In the genomic region with DNA sequence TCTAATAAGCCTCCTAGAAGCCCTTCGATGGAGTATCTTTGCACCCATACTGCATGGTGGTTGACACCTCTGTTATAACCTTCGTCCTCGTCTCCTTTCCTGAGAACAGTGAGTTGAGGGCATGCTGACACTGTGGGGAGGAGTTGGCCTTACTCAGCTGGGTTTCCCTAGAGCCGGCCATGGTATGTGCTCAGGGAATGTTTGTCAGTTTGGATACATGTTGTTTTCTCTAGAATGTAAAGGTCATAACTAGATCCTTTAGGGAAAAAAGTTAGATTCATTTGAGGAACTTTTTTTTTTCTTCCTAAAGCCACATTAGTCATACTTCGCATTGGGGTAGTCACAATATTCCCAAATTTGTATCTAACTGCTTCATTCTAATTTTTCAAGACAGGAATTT, we compare ENCODE assay signal across 18 cellular contexts.
DNase-seq lines count a peak whose midpoint lies in the region; ATAC-seq, FAIRE-seq and TF ChIP-seq lines count a peak whose summit lies in the region.
"Had no signal": no experiment of that assay in that cellular context is flagged by ENCODE, and none has a peak within 500 bp of the region (broad histone marks: within the 10 kb centered on the region; RNA-seq: fewer than 3 reads in every experiment).

No MANE protein-coding gene starts in this region.

- no peak overlapping the region for H3K27ac ChIP-seq in GM23338 (ENCODE audit: low read depth)
- H3K27ac ChIP-seq: KMS-11 had no signal

- H3K4me2 ChIP-seq in GM23338: no peak overlapping the region
- H3K4me2 ChIP-seq: KMS-11 had no signal

- no peak overlapping the region for H3K4me3 Mint-ChIP-seq in GM23338
- H3K4me3 Mint-ChIP-seq: activated CD4-positive, alpha-beta T cell treated with anti-CD3 and anti-CD28 coated beads for 36 hours; activated naive CD4-positive, alpha-beta T cell treated with anti-CD3 and anti-CD28 coated beads, Interleukin-2, amount 50 U/mL, for 24 hours had no signal

- H3K36me3 ChIP-seq in GM23338 (ENCODE audit: insufficient read depth): no peaks in the 10 kb centered on the region

- peaks cover 5% of the 10 kb centered on the region; the same call in 2 of the 3 replicates for H3K4me1 Mint-ChIP-seq in GM23338

- H3F3A ChIP-seq in GM23338 (replicated peaks; ENCODE audit: low read depth): no peaks in the 10 kb centered on the region

- H4K20me1 ChIP-seq in GM23338 (replicated peaks; ENCODE audit: insufficient read depth): no peaks in the 10 kb centered on the region

- in situ Hi-C loops in astrocyte of the spinal cord (cut with HindIII; ENCODE audit: low sequenced_read_pairs): no loop called here

- no peaks in the 10 kb centered on the region for H3K9me2 ChIP-seq in GM23338 (ENCODE audit: insufficient read depth)

- TF ChIP-seq CTCF in GM23338 (conservative IDR thresholded peaks at IDR 0.05; ENCODE audit: low read depth in 2 of 2) (no peak), astrocyte of the spinal cord (IDR thresholded peaks at IDR 0.05; ENCODE audit: low read depth, low read length) (no peak)

- no peaks in the 10 kb centered on the region for H3K79me2 ChIP-seq in GM23338 (replicated peaks; ENCODE audit: insufficient read depth)

- no peak overlapping the region for H3K27ac Mint-ChIP-seq in GM23338
- H3K27ac Mint-ChIP-seq: activated CD4-positive, alpha-beta T cell treated with anti-CD3 and anti-CD28 coated beads for 36 hours; activated naive CD4-positive, alpha-beta T cell treated with anti-CD3 and anti-CD28 coated beads, Interleukin-2, amount 50 U/mL, for 24 hours had no signal

- H3K9me3 Mint-ChIP-seq in GM23338: no peaks in the 10 kb centered on the region
- H3K9me3 Mint-ChIP-seq: activated naive CD4-positive, alpha-beta T cell treated with anti-CD3 and anti-CD28 coated beads, Interleukin-2, amount 50 U/mL, for 24 hours had no signal

- no peak overlapping the region for H3K4me3 ChIP-seq in GM23338
- H3K4me3 ChIP-seq in astrocyte of the spinal cord (ENCODE audit: low read depth, low read length): no peak overlapping the region
- H3K4me3 ChIP-seq: mucosa of descending colon had no signal

- H3K36me3 Mint-ChIP-seq in GM23338 (ENCODE audit: low read depth): no peaks in the 10 kb centered on the region

- H3K4me1 ChIP-seq in GM23338 (ENCODE audit: insufficient read depth): no peaks in the 10 kb centered on the region

- FAIRE-seq in urothelium cell line (lab: Jason Lieb, UNC): no peak

- peak; percentile 80 for ATAC-seq in GM23338
- ATAC-seq: activated CD4-positive, alpha-beta T cell treated with anti-CD3 and anti-CD28 coated beads for 36 hours; mucosa of descending colon had no signal

- no peaks in the 10 kb centered on the region for H3K27me3 ChIP-seq in GM23338 (ENCODE audit: insufficient read depth)

- peaks cover 1% of the 10 kb centered on the region for H3K27me3 Mint-ChIP-seq in GM23338 (ENCODE audit: insufficient read depth, low read depth, poor library complexity)
- H3K27me3 Mint-ChIP-seq: activated CD4-positive, alpha-beta T cell treated with anti-CD3 and anti-CD28 coated beads for 36 hours; activated naive CD4-positive, alpha-beta T cell treated with anti-CD3 and anti-CD28 coated beads, Interleukin-2, amount 50 U/mL, for 24 hours had no signal

- no peak overlapping the region for H2AFZ ChIP-seq in GM23338

- DNase-seq in GM23338 (ENCODE audit: low spot score): no peak
- DNase-seq in astrocyte of the spinal cord (ENCODE audit: low read depth, low spot score): peak; percentile 62
- DNase-seq in iris pigment epithelial cell (ENCODE audit: low read depth): peak; percentile 34
- peak; percentile 59 for DNase-seq in smooth muscle cell of the brain vasculature (ENCODE audit: low read depth, low spot score)
- no peak for DNase-seq in globus pallidus (ENCODE audit: low spot score)
- no peak for DNase-seq in T-helper 9 cell
- no peak for DNase-seq in urothelium cell line (ENCODE audit: low spot score)
- DNase-seq: activated CD4-positive, alpha-beta T cell treated with anti-CD3 and anti-CD28 coated beads for 36 hours; activated T-cell treated with anti-CD3 and anti-CD28 coated beads for 4 hours; C1 segment of cervical spinal cord; DMS153; head of caudate nucleus; mucosa of descending colon; NCI-H226; posterior cingulate gyrus; SHP77 treated with DMSO at 0.1 percent for 48 hours had no signal

TF ChIP-seq in GM23338, 12 proteins besides CTCF, POLR2A, EP300 and RAD21 (continues in another document):
- TF ChIP-seq EZH2phosphoT487 (IDR thresholded peaks at IDR 0.05; ENCODE audit: unreplicated experiment) (no peak), CREB1 (CRISPR knock-in tag; IDR thresholded peaks at IDR 0.05; ENCODE audit: low read depth) (no peak), POLR2AphosphoS5 (IDR thresholded peaks at IDR 0.05; ENCODE audit: low read depth) (no peak), JUNB (IDR thresholded peaks at IDR 0.05; ENCODE audit: unreplicated experiment) (no peak), ZNF331 (CRISPR knock-in tag; IDR thresholded peaks at IDR 0.05; ENCODE audit: low read depth) (no peak), EZH2 (IDR thresholded peaks at IDR 0.05; ENCODE audit: low read depth, unreplicated experiment) (no peak), STAT1 (IDR thresholded peaks at IDR 0.05; ENCODE audit: unreplicated experiment) (no peak), ZNF114 (CRISPR knock-in tag; IDR thresholded peaks at IDR 0.05) (no peak)
- TF ChIP-seq, protein P1, sequence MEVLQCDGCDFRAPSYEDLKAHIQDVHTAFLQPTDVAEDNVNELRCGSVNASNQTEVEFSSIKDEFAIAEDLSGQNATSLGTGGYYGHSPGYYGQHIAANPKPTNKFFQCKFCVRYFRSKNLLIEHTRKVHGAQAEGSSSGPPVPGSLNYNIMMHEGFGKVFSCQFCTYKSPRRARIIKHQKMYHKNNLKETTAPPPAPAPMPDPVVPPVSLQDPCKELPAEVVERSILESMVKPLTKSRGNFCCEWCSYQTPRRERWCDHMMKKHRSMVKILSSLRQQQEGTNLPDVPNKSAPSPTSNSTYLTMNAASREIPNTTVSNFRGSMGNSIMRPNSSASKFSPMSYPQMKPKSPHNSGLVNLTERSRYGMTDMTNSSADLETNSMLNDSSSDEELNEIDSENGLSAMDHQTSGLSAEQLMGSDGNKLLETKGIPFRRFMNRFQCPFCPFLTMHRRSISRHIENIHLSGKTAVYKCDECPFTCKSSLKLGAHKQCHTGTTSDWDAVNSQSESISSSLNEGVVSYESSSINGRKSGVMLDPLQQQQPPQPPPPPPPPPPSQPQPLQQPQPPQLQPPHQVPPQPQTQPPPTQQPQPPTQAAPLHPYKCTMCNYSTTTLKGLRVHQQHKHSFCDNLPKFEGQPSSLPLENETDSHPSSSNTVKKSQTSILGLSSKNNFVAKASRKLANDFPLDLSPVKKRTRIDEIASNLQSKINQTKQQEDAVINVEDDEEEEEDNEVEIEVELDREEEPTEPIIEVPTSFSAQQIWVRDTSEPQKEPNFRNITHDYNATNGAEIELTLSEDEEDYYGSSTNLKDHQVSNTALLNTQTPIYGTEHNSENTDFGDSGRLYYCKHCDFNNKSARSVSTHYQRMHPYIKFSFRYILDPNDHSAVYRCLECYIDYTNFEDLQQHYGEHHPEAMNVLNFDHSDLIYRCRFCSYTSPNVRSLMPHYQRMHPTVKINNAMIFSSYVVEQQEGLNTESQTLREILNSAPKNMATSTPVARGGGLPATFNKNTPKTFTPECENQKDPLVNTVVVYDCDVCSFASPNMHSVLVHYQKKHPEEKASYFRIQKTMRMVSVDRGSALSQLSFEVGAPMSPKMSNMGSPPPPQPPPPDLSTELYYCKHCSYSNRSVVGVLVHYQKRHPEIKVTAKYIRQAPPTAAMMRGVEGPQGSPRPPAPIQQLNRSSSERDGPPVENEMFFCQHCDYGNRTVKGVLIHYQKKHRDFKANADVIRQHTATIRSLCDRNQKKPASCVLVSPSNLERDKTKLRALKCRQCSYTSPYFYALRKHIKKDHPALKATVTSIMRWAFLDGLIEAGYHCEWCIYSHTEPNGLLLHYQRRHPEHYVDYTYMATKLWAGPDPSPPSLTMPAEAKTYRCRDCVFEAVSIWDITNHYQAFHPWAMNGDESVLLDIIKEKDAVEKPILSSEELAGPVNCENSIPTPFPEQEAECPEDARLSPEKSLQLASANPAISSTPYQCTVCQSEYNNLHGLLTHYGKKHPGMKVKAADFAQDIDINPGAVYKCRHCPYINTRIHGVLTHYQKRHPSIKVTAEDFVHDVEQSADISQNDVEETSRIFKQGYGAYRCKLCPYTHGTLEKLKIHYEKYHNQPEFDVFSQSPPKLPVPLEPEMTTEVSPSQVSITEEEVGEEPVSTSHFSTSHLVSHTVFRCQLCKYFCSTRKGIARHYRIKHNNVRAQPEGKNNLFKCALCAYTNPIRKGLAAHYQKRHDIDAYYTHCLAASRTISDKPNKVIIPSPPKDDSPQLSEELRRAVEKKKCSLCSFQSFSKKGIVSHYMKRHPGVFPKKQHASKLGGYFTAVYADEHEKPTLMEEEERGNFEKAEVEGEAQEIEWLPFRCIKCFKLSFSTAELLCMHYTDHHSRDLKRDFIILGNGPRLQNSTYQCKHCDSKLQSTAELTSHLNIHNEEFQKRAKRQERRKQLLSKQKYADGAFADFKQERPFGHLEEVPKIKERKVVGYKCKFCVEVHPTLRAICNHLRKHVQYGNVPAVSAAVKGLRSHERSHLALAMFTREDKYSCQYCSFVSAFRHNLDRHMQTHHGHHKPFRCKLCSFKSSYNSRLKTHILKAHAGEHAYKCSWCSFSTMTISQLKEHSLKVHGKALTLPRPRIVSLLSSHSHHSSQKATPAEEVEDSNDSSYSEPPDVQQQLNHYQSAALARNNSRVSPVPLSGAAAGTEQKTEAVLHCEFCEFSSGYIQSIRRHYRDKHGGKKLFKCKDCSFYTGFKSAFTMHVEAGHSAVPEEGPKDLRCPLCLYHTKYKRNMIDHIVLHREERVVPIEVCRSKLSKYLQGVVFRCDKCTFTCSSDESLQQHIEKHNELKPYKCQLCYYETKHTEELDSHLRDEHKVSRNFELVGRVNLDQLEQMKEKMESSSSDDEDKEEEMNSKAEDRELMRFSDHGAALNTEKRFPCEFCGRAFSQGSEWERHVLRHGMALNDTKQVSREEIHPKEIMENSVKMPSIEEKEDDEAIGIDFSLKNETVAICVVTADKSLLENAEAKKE (CRISPR knock-in tag; IDR thresholded peaks at IDR 0.05): no peak

Comparison
In these comparisons a context has a peak if more than half of its experiments do, and no peak if none do; other contexts are left out.
1. DNase-seq: peak in astrocyte of the spinal cord (single experiment), iris pigment epithelial cell (single experiment) and smooth muscle cell of the brain vasculature (single experiment); none in GM23338 (single experiment), globus pallidus (single experiment), T-helper 9 cell (single experiment) and urothelium cell line (single experiment).